ENCODE assay signal across 8 cellular contexts in genomic region chr7:149856-150636, GRCh38. TPM values are rescaled to one million over a fixed set of nuclear protein-coding genes. Genes with fewer than 3 reads are reported as not detected.
DNase-seq lines count a peak whose midpoint lies in the region; FAIRE-seq and TF ChIP-seq lines count a peak whose summit lies in the region.

No MANE protein-coding gene starts in this region.

- H3K27ac ChIP-seq in OCI-LY3 (ENCODE audit: low read length) (peak overlapping the region; percentile 86), angular gyrus (ENCODE audit: low read depth, low read length) (peak overlapping the region; percentile 99), keratinocyte (ENCODE audit: control insufficient read depth, insufficient read depth, low read length) (peak overlapping the region; percentile 93)

- dilution Hi-C loops in keratinocyte (cut with MboI; ENCODE audit: extremely low pct_ligation_motif_present, low sequenced_read_pairs): no loop called here

- no peaks in the 10 kb centered on the region for H4K20me1 ChIP-seq in OCI-LY3 (ENCODE audit: insufficient read depth, low read length)
- H4K20me1 ChIP-seq in keratinocyte (ENCODE audit: control insufficient read depth, extremely low read depth, insufficient read depth, low read length): no peaks in the 10 kb centered on the region

- H3K9ac ChIP-seq in OCI-LY3 (ENCODE audit: low read length) (peak overlapping the region; percentile 79), keratinocyte (ENCODE audit: control insufficient read depth, extremely low read depth, insufficient read depth, low read length) (peak overlapping the region; percentile 79)

- H3K9me3 ChIP-seq in HAP-1 (no peaks in the 10 kb centered on the region), OCI-LY3 (ENCODE audit: insufficient read depth, low read length) (no peaks in the 10 kb centered on the region; the same call in 1 of the 2 replicates), keratinocyte (ENCODE audit: control insufficient read depth, low read depth, low read length) (no peaks in the 10 kb centered on the region)

- H3K4me3 ChIP-seq in HAP-1 (peak overlapping the region; percentile 34), OCI-LY3 (ENCODE audit: low read length) (peak overlapping the region; percentile 85), keratinocyte (ENCODE audit: control insufficient read depth in 2 of 3, extremely low read depth in 1 of 3, insufficient read depth in 2 of 3, low read depth in 1 of 3, low read length in 3 of 3) (peak overlapping the region; percentile 59 to 74 (median 73))

- H3K9me1 ChIP-seq in keratinocyte (ENCODE audit: control insufficient read depth, extremely low read depth, insufficient read depth, low read length): no peaks in the 10 kb centered on the region

- peaks cover 9% of the 10 kb centered on the region for H3K4me1 ChIP-seq in HAP-1
- peaks cover 8% of the 10 kb centered on the region for H3K4me1 ChIP-seq in OCI-LY3 (ENCODE audit: low read length)
- peaks cover 11% of the 10 kb centered on the region for H3K4me1 ChIP-seq in keratinocyte (ENCODE audit: control insufficient read depth, extremely low read depth, insufficient read depth, low read length)

- no peak for FAIRE-seq in keratinocyte (lab: Jason Lieb, UNC)

- H3K27me3 ChIP-seq in HAP-1 (ENCODE audit: low read depth) (no peaks in the 10 kb centered on the region), OCI-LY3 (ENCODE audit: low read depth, low read length) (no peaks in the 10 kb centered on the region), keratinocyte (ENCODE audit: control insufficient read depth, extremely low read depth, insufficient read depth, low read length) (no peaks in the 10 kb centered on the region)

- H2AFZ ChIP-seq in OCI-LY3 (ENCODE audit: low read depth, low read length): peak overlapping the region; percentile 87; the same call in 1 of the 2 replicates
- peak overlapping the region; percentile 94 for H2AFZ ChIP-seq in keratinocyte (ENCODE audit: control insufficient read depth, low read length)

- TF ChIP-seq CTCF in OCI-LY3 (IDR thresholded peaks at IDR 0.05; ENCODE audit: low read depth, low read length): no peak
- TF ChIP-seq CTCF in keratinocyte (optimal IDR thresholded peaks at IDR 0.05 in 1 of 3, IDR thresholded peaks at IDR 0.05 in 1 of 3, conservative IDR thresholded peaks at IDR 0.05 in 1 of 3; ENCODE audit: extremely low read depth in 1 of 3, insufficient read depth in 2 of 3, low read length in 3 of 3): no peak

- H3K4me2 ChIP-seq in OCI-LY3 (ENCODE audit: low read length): peak overlapping the region; percentile 71
- H3K4me2 ChIP-seq in keratinocyte (ENCODE audit: control insufficient read depth, extremely low read depth, insufficient read depth, low read depth, low read length): peak overlapping the region; percentile 91

- DNase-seq in CD1c-positive myeloid dendritic cell (ENCODE audit: extremely low spot score) (peak; percentile 81), HAP-1 (ENCODE audit: low spot score in 2 of 2) (peak in 1 of 2 experiments; percentile 14), keratinocyte (ENCODE audit: low read depth, low spot score) (no peak), retina (no peak), midbrain (lab: John Stamatoyannopoulos, UW) (no peak)
- peak; percentile 30 to 32 for DNase-seq in stimulated activated CD4-positive, alpha-beta T cell treated with anti-CD3 and anti-CD28 coated beads, Interleukin-15, amount 100 ng/mL, for 48 hours (ENCODE audit: low read depth in 2 of 2)

- in situ Hi-C loops in HAP-1 (cut with MboI; ENCODE audit: low sequenced_read_pairs): no loop called here

- H3K36me3 ChIP-seq in HAP-1 (replicated peaks) (no peaks in the 10 kb centered on the region), OCI-LY3 (replicated peaks; ENCODE audit: low read depth, low read length) (peaks cover 1% of the 10 kb centered on the region), keratinocyte (ENCODE audit: control insufficient read depth in 2 of 2, extremely low read depth in 1 of 2, insufficient read depth in 2 of 2, low read length in 2 of 2) (no peaks in the 10 kb centered on the region)

- H3K79me2 ChIP-seq in OCI-LY3 (ENCODE audit: low read length) (no peaks in the 10 kb centered on the region), keratinocyte (ENCODE audit: control insufficient read depth, insufficient read depth, low read length) (no peaks in the 10 kb centered on the region)

RNA-seq across cellular contexts. Expression of gene FAM20C, which starts 42.3 kb away (rescaled TPM):
- polyA plus RNA-seq in keratinocyte: 3.8 to 9.7 TPM (median 4.3 TPM) in 3 replicates
- 5.0 TPM for polyA plus RNA-seq in keratinocyte (2011; ENCODE audit: low read depth)
- 2.8 and 5.4 TPM in 2 replicates for polyA plus RNA-seq in keratinocyte (2011; cell fraction: cytosol; rRNA removed)
- 10.8 and 13.1 TPM in 2 replicates for polyA plus RNA-seq in keratinocyte (2011; cell fraction: nucleus; rRNA removed)
- 5.5 and 15.2 TPM in 2 replicates for polyA plus RNA-seq in keratinocyte (2012; ENCODE audit: low replicate concordance)
- polyA minus RNA-seq in keratinocyte: 4.1 to 13.5 TPM (median 4.9 TPM) in 3 replicates
- 11.1 TPM for polyA minus RNA-seq in keratinocyte (2011; cell fraction: cytosol; rRNA and poly(A)+ RNA removed)
- polyA minus RNA-seq in keratinocyte (2011; cell fraction: nucleus; rRNA and poly(A)+ RNA removed): 9.2 and 10.3 TPM in 2 replicates

Comparison
In these comparisons a context has a peak if more than half of its experiments do, and no peak if none do; other contexts are left out.
1. DNase-seq: peak in CD1c-positive myeloid dendritic cell (single experiment) and stimulated activated CD4-positive, alpha-beta T cell treated with anti-CD3 and anti-CD28 coated beads, Interleukin-15, amount 100 ng/mL, for 48 hours (2 of 2); none in keratinocyte (single experiment), retina (single experiment) and midbrain (single experiment).
2. H3K4me3 ChIP-seq: peak in every context shown above with its lines; median percentile 85 in OCI-LY3; 73 in keratinocyte; 34 in HAP-1.
3. Peak in every context shown above with its lines, with median percentiles within 50 percentile points of each other: H3K27ac ChIP-seq.